13 cellular contexts compared by ENCODE assay signal in genomic region chr20:35129647-35130069, GRCh38. TPM values are rescaled to one million over a fixed set of nuclear protein-coding genes. Genes with fewer than 3 reads are reported as not detected.
DNase-seq lines count a peak whose midpoint lies in the region; ATAC-seq and TF ChIP-seq lines count a peak whose summit lies in the region.
"Had no signal": no experiment of that assay in that cellular context is flagged by ENCODE, and none has a peak within 500 bp of the region (broad histone marks: within the 10 kb centered on the region; RNA-seq: fewer than 3 reads in every experiment).

No MANE protein-coding gene starts in this region.

- H3K27me3 ChIP-seq in thyroid gland = no peaks in the 10 kb centered on the region

- H3K9me3 ChIP-seq in thyroid gland = no peaks in the 10 kb centered on the region

- intact Hi-C loops in activated CD8-positive, alpha-beta T cell treated with anti-CD3 and anti-CD28 coated beads for 36 hours (cut with micrococcal nuclease) = no loop called here
- intact Hi-C loops in thyroid gland (cut with DNase I) = no loop called here

- POLR2A ChIA-PET in activated CD8-positive, alpha-beta T cell treated with anti-CD3 and anti-CD28 coated beads for 36 hours (lab: Charles Lee) = interaction anchor here (1.5 kb wide), 1 partner anchor 17 kb away, joined by 7 read pairs; the partner anchor contains the start of gene EDEM2

- H3K36me3 Mint-ChIP-seq in activated CD8-positive, alpha-beta T cell treated with anti-CD3 and anti-CD28 coated beads for 36 hours (ENCODE audit: low read depth) = peaks cover 24% of the 10 kb centered on the region
- H3K36me3 Mint-ChIP-seq in type B pancreatic cell = peaks cover 38% of the 10 kb centered on the region

- peak overlapping the region; percentile 42 for H3K27ac Mint-ChIP-seq in activated CD8-positive, alpha-beta T cell treated with anti-CD3 and anti-CD28 coated beads for 36 hours
- H3K27ac Mint-ChIP-seq in type B pancreatic cell = no peak overlapping the region
- H3K27ac Mint-ChIP-seq: CD4-positive, alpha-beta T cell had no signal

- no peak overlapping the region for H3K4me3 ChIP-seq in thyroid gland (replicated peaks in 1 of 3)

- 89 to 93% methylated on average over 2 of the region's 2 CpGs for WGBS in thyroid gland, 2 donors

- peak; percentile 79 for ATAC-seq in activated CD8-positive, alpha-beta T cell treated with anti-CD3 and anti-CD28 coated beads for 36 hours
- ATAC-seq: Right ventricle myocardium inferior had no signal

- no peaks in the 10 kb centered on the region for H3K27me3 Mint-ChIP-seq in activated CD8-positive, alpha-beta T cell treated with anti-CD3 and anti-CD28 coated beads for 36 hours
- no peaks in the 10 kb centered on the region for H3K27me3 Mint-ChIP-seq in type B pancreatic cell
- H3K27me3 Mint-ChIP-seq: CD4-positive, alpha-beta T cell had no signal

- CTCF ChIA-PET in activated CD8-positive, alpha-beta T cell treated with anti-CD3 and anti-CD28 coated beads for 36 hours (lab: Charles Lee) = interaction anchor here (1.4 kb wide), 1 partner anchor 18 kb away, joined by 4 read pairs; the partner anchor contains the start of gene EDEM2

- H3K27ac ChIP-seq in thyroid gland = no peak overlapping the region

- TF ChIP-seq POLR2A in thyroid gland (IDR thresholded peaks at IDR 0.05) = no peak

- H3K36me3 ChIP-seq in thyroid gland = peaks cover 37 to 42% of the 10 kb centered on the region in 2 donors

- peaks cover 0 to 2% of the 10 kb centered on the region in 2 donors for H3K4me1 ChIP-seq in thyroid gland

- H3K4me3 Mint-ChIP-seq in activated CD8-positive, alpha-beta T cell treated with anti-CD3 and anti-CD28 coated beads for 36 hours = no peak overlapping the region
- H3K4me3 Mint-ChIP-seq in type B pancreatic cell = no peak overlapping the region
- H3K4me3 Mint-ChIP-seq: CD4-positive, alpha-beta T cell had no signal

- H3K9me3 Mint-ChIP-seq in activated CD8-positive, alpha-beta T cell treated with anti-CD3 and anti-CD28 coated beads for 36 hours = no peaks in the 10 kb centered on the region
- no peaks in the 10 kb centered on the region for H3K9me3 Mint-ChIP-seq in type B pancreatic cell
- H3K9me3 Mint-ChIP-seq: CD4-positive, alpha-beta T cell had no signal

- no peak for TF ChIP-seq CTCF in activated CD8-positive, alpha-beta T cell treated with anti-CD3 and anti-CD28 coated beads for 36 hours (IDR thresholded peaks at IDR 0.05)
- TF ChIP-seq CTCF in thyroid gland (IDR thresholded peaks at IDR 0.05) = no peak
- TF ChIP-seq CTCF in type B pancreatic cell (conservative IDR thresholded peaks at IDR 0.05) = no peak

- H3K4me1 Mint-ChIP-seq in activated CD8-positive, alpha-beta T cell treated with anti-CD3 and anti-CD28 coated beads for 36 hours (ENCODE audit: low read depth) = no peaks in the 10 kb centered on the region
- H3K4me1 Mint-ChIP-seq in type B pancreatic cell (ENCODE audit: unreplicated experiment) = no peaks in the 10 kb centered on the region

- peak; percentile 23 for DNase-seq in Daoy (ENCODE audit: low read depth)
- DNase-seq in M059J (ENCODE audit: low read depth) = peak; percentile 65
- peak; percentile 32 for DNase-seq in activated CD8-positive, alpha-beta T cell treated with anti-CD3 and anti-CD28 coated beads for 36 hours
- peak; percentile 72 for DNase-seq in foreskin melanocyte
- no peak for DNase-seq in activated effector memory CD4-positive, alpha-beta T cell treated with anti-CD3 and anti-CD28 coated beads, Interleukin-2, amount 50 U/mL, for 16 hours
- no peak for DNase-seq in thyroid gland
- DNase-seq in type B pancreatic cell (ENCODE audit: extremely low spot score, unreplicated experiment) = no peak
- no peak for DNase-seq in COR-L47 (lab: John Stamatoyannopoulos, UW)
- DNase-seq: amygdala; CD4-positive, alpha-beta T cell; effector CD4-positive, alpha-beta T cell; NCI-H2171 treated with DMSO at 0.1 percent for 48 hours had no signal

RNA-seq across cellular contexts. Expression of gene EDEM2, which starts 17.5 kb away (rescaled TPM):
- total RNA-seq in Daoy (2014; rRNA removed; shearing (Covaris generic)) = 22.7 and 25.9 TPM in 2 replicates
- total RNA-seq in M059J (2014; rRNA removed; shearing (Covaris generic)) = 54.5 and 80.3 TPM in 2 replicates
- 10 to 100 TPM; 14.4 to 16.0 TPM for total RNA-seq in activated CD8-positive, alpha-beta T cell treated with anti-CD3 and anti-CD28 coated beads for 36 hours
- total RNA-seq in thyroid gland (10 to 100 TPM; 13.7 to 31.0 (median 25.0) TPM), type B pancreatic cell (ENCODE audit: low replicate concordance) (27.3 and 33.1 TPM in 2 replicates)

RNA-seq across cellular contexts. Expression of gene TRPC4AP, which starts 37.1 kb away (rescaled TPM):
- total RNA-seq in Daoy (2014; rRNA removed; shearing (Covaris generic)) = 20.2 and 25.7 TPM in 2 replicates
- 90.6 and 94.4 TPM in 2 replicates for total RNA-seq in M059J (2014; rRNA removed; shearing (Covaris generic))
- 10 to 100 TPM; 34.2 to 38.2 TPM for total RNA-seq in activated CD8-positive, alpha-beta T cell treated with anti-CD3 and anti-CD28 coated beads for 36 hours
- 10 to 100 TPM; 53.3 to 76.8 (median 73.5) TPM for total RNA-seq in thyroid gland
- total RNA-seq in type B pancreatic cell (ENCODE audit: low replicate concordance) = 102 TPM in 2 replicates

RNA-seq across cellular contexts. Expression of gene PROCR, which starts 42.2 kb away (rescaled TPM):
- 20.9 and 21.8 TPM in 2 replicates for total RNA-seq in Daoy (2014; rRNA removed; shearing (Covaris generic))
- 58.9 and 60.0 TPM in 2 replicates for total RNA-seq in M059J (2014; rRNA removed; shearing (Covaris generic))
- 1 to 10 TPM; 2.3 to 3.0 TPM for total RNA-seq in activated CD8-positive, alpha-beta T cell treated with anti-CD3 and anti-CD28 coated beads for 36 hours
- 10 to 100 TPM; 11.2 to 56.0 (median 37.9) TPM for total RNA-seq in thyroid gland
- 0.76 and 5.8 TPM in 2 replicates for total RNA-seq in type B pancreatic cell (ENCODE audit: low replicate concordance)

Comparison
In these comparisons a context has a peak if more than half of its experiments do, and no peak if none do; other contexts are left out.
1. DNase-seq: peak in Daoy (single experiment), M059J (single experiment), activated CD8-positive, alpha-beta T cell treated with anti-CD3 and anti-CD28 coated beads for 36 hours (single experiment) and foreskin melanocyte (single experiment); none in activated effector memory CD4-positive, alpha-beta T cell treated with anti-CD3 and anti-CD28 coated beads, Interleukin-2, amount 50 U/mL, for 16 hours (single experiment), thyroid gland (0 of 2), type B pancreatic cell (single experiment) and COR-L47 (single experiment).